ENCODE assay signal across 8 cellular contexts in genomic region chr4:101348367-101348827, GRCh38. TPM values are rescaled to one million over a fixed set of nuclear protein-coding genes. Genes with fewer than 3 reads are reported as not detected.
DNase-seq lines count a peak whose midpoint lies in the region; ATAC-seq and TF ChIP-seq lines count a peak whose summit lies in the region.

No MANE protein-coding gene starts in this region.

- peaks cover 3% of the 10 kb centered on the region for H3K4me1 ChIP-seq in right cardiac atrium (ENCODE audit: control insufficient read depth, insufficient read depth, low read length)
- peaks cover 18 to 24% (median 24%) of the 10 kb centered on the region in 3 donors for H3K4me1 ChIP-seq in skeletal muscle tissue (ENCODE audit: control insufficient read depth in 3 of 3, insufficient read depth in 3 of 3, low read length in 3 of 3)

- peaks cover 13% of the 10 kb centered on the region for H3K27me3 Mint-ChIP-seq in activated naive CD8-positive, alpha-beta T cell

- H3K27me3 ChIP-seq in BJ (ENCODE audit: control insufficient read depth, insufficient read depth, low read length) (no peaks in the 10 kb centered on the region), right cardiac atrium (ENCODE audit: control insufficient read depth, insufficient read depth) (no peaks in the 10 kb centered on the region), skeletal muscle tissue (ENCODE audit: control insufficient read depth in 3 of 3, insufficient read depth in 3 of 3, low read length in 3 of 3) (no peaks in the 10 kb centered on the region)

- H3K4me3 ChIP-seq in BJ (ENCODE audit: low read depth, low read length) (peak overlapping the region; percentile 69), right cardiac atrium (ENCODE audit: low read length) (peak overlapping the region; percentile 73), skeletal muscle tissue (ENCODE audit: low read length in 3 of 3) (peak overlapping the region; percentile 91 to 99 (median 97))

- POLR2A ChIA-PET in BJ (lab: Charles Lee): interaction anchor here (0.8 kb wide), 1 partner anchor 21 kb away, joined by 3 read pairs; no protein-coding TSS in a partner anchor

- H3K9me3 ChIP-seq in right cardiac atrium (ENCODE audit: control insufficient read depth, low read length) (no peaks in the 10 kb centered on the region), skeletal muscle tissue (ENCODE audit: control insufficient read depth in 3 of 3, low read length in 3 of 3) (no peaks in the 10 kb centered on the region)

- peak overlapping the region; percentile 97 for H3K27ac ChIP-seq in right cardiac atrium (ENCODE audit: low read length)
- H3K27ac ChIP-seq in skeletal muscle tissue (ENCODE audit: low read depth, low read length): peak overlapping the region; percentile 97

- TF ChIP-seq CTCF in BJ (IDR thresholded peaks at IDR 0.05; ENCODE audit: insufficient read depth, low read depth, low read length): no peak; the same call in 1 of the 2 replicates

- intact Hi-C loops in right cardiac atrium (cut with DNase I): loop anchor here (5.0 to 10.0 kb wide), 4 partner anchors 64 to 174 kb away; no protein-coding TSS in a partner anchor

- ATAC-seq in HG02763 (IDR thresholded peaks at IDR 0.05; ENCODE audit: unreplicated experiment) (peak; percentile 0), right cardiac atrium (peak; percentile 1 to 9), HG02610 (IDR thresholded peaks at IDR 0.05; ENCODE audit: unreplicated experiment) (no peak), GM21619 (IDR thresholded peaks at IDR 0.05; ENCODE audit: unreplicated experiment) (no peak)

- 11% methylated on average over 24 of the region's 24 CpGs for WGBS in right cardiac atrium

- H3K36me3 ChIP-seq in BJ (ENCODE audit: control insufficient read depth, insufficient read depth, low read length) (no peaks in the 10 kb centered on the region), skeletal muscle tissue (ENCODE audit: control insufficient read depth in 3 of 3, insufficient read depth in 3 of 3, low read length in 3 of 3) (no peaks in the 10 kb centered on the region)

- H3K36me3 Mint-ChIP-seq in activated naive CD8-positive, alpha-beta T cell: no peaks in the 10 kb centered on the region

- DNase-seq in BJ (ENCODE audit: low read depth) (no peak), right cardiac atrium (no peak), NCI-H774 (lab: John Stamatoyannopoulos, UW) (no peak)

- H3K4me3 Mint-ChIP-seq in activated naive CD8-positive, alpha-beta T cell: peak overlapping the region; percentile 94

- peaks cover 24% of the 10 kb centered on the region for H3K4me1 Mint-ChIP-seq in activated naive CD8-positive, alpha-beta T cell (ENCODE audit: low read depth)

- H3K9ac ChIP-seq in skeletal muscle tissue (ENCODE audit: low read depth in 1 of 3, low read length in 3 of 3): peak overlapping the region; percentile 94 to 98 (median 94)

- CTCF ChIA-PET in BJ (lab: Yijun Ruan, JAX): interaction anchor here (0.5 to 1.6 kb wide), 5 partner anchors 15 to 1269 kb away, joined by 3 to 7 read pairs (median 4); no protein-coding TSS in a partner anchor

- H3K9me3 Mint-ChIP-seq in activated naive CD8-positive, alpha-beta T cell (ENCODE audit: low read depth): no peaks in the 10 kb centered on the region

- H3K27ac Mint-ChIP-seq in activated naive CD8-positive, alpha-beta T cell: no peak overlapping the region

RNA-seq across cellular contexts. Expression of gene PPP3CA, which starts 1.1 kb away (rescaled TPM):
- polyA plus RNA-seq in BJ (2011; rRNA removed): 10.6 and 20.0 TPM in 2 replicates
- polyA minus RNA-seq in BJ (2011; rRNA and poly(A)+ RNA removed): 26.2 and 30.3 TPM in 2 replicates
- 10 to 100 TPM; 16.9 to 27.2 (median 20.1) TPM for total RNA-seq in right cardiac atrium
- polyA plus RNA-seq in right cardiac atrium: 8.3 TPM
- 40.2 TPM for total RNA-seq in skeletal muscle tissue

Comparison
In these comparisons a context has a peak if more than half of its experiments do, and no peak if none do; other contexts are left out.
1. ATAC-seq: peak in HG02763 (single experiment) and right cardiac atrium (2 of 2); none in HG02610 (single experiment) and GM21619 (single experiment).
2. Peak in every context shown above with its lines, with median percentiles within 50 percentile points of each other: H3K4me3 ChIP-seq.